Comparison of ENCODE assay signal across 7 cellular contexts in the genomic region with DNA sequence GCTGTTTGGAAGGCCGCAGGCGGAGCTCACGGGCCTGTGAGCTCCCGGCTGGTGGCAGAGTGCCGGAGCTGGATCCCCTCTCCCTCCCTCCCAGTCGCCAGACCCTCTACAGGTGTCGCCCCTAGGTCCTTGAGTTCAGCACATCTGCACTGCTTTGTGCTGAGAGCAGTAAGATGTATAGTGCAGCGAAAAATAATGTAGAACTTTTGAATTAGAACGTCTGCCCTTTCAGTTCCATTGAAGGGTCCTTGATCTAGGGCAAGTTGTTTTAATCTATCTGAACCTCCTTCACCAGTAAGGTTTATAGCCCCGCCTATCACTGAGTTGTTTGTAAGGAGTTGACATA. TPM values are rescaled to one million over a fixed set of nuclear protein-coding genes. Genes with fewer than 3 reads are reported as not detected.
DNase-seq lines count a peak whose midpoint lies in the region; ATAC-seq and TF ChIP-seq lines count a peak whose summit lies in the region.
"Had no signal": no experiment of that assay in that cellular context is flagged by ENCODE, and none has a peak within 500 bp of the region (broad histone marks: within the 10 kb centered on the region; RNA-seq: fewer than 3 reads in every experiment).

No MANE protein-coding gene starts in this region.

- H3K4me2 ChIP-seq in KMS-11 = peak overlapping the region; percentile 78

- H3K79me2 ChIP-seq in KMS-11 (ENCODE audit: insufficient read depth, low read depth) = peaks cover 33% of the 10 kb centered on the region; the same call in 1 of the 2 replicates

- no peak for TF ChIP-seq CTCF in KMS-11 (conservative IDR thresholded peaks at IDR 0.05; ENCODE audit: low read depth, low read length)

- ATAC-seq in esophagus mucosa = peak; percentile 56
- ATAC-seq in stimulated activated memory B cell treated with anti-CD40 and anti-IgM and Interleukin-4, amounts not matched to agents 10 μg/mL and 1 μg/mL and 100 μg/mL, for 72 hours = peak; percentile 77

- peak overlapping the region; percentile 88 for H3K9ac ChIP-seq in KMS-11

- H2AFZ ChIP-seq in KMS-11 (ENCODE audit: low read depth) = peak overlapping the region; percentile 34

- H3K36me3 Mint-ChIP-seq in stimulated activated memory B cell treated with anti-CD40 and anti-IgM and Interleukin-4, amounts not matched to agents 10 μg/mL and 1 μg/mL and 100 μg/mL, for 72 hours = peaks cover 23% of the 10 kb centered on the region

- peaks cover 37% of the 10 kb centered on the region for H3K4me1 Mint-ChIP-seq in stimulated activated memory B cell treated with anti-CD40 and anti-IgM and Interleukin-4, amounts not matched to agents 10 μg/mL and 1 μg/mL and 100 μg/mL, for 72 hours

- no peak overlapping the region for H3K4me3 ChIP-seq in KMS-11 (IDR thresholded peaks at IDR 0.05; ENCODE audit: insufficient read depth, low read depth, low read length)

- H3K27me3 ChIP-seq in KMS-11 (ENCODE audit: insufficient read depth, low read depth) = no peaks in the 10 kb centered on the region

- H3K27ac Mint-ChIP-seq in stimulated activated memory B cell treated with anti-CD40 and anti-IgM and Interleukin-4, amounts not matched to agents 10 μg/mL and 1 μg/mL and 100 μg/mL, for 72 hours = peak overlapping the region; percentile 95

- no peaks in the 10 kb centered on the region for H3K36me3 ChIP-seq in KMS-11 (ENCODE audit: insufficient read depth)

- no peaks in the 10 kb centered on the region for H4K20me1 ChIP-seq in KMS-11 (ENCODE audit: insufficient read depth)

- peak overlapping the region; percentile 87 for H3K4me3 Mint-ChIP-seq in stimulated activated memory B cell treated with anti-CD40 and anti-IgM and Interleukin-4, amounts not matched to agents 10 μg/mL and 1 μg/mL and 100 μg/mL, for 72 hours

- no peaks in the 10 kb centered on the region for H3K9me3 Mint-ChIP-seq in stimulated activated memory B cell treated with anti-CD40 and anti-IgM and Interleukin-4, amounts not matched to agents 10 μg/mL and 1 μg/mL and 100 μg/mL, for 72 hours

- DNase-seq in NCI-H2029 (lab: John Stamatoyannopoulos, UW) (peak; percentile 68), NCI-H2029 treated with DMSO at 0.1 percent for 48 hours (lab: John Stamatoyannopoulos, UW) (no peak), NCI-H2196 treated with DMSO at 0.1 percent for 48 hours (lab: John Stamatoyannopoulos, UW; ENCODE audit: unreplicated experiment) (no peak)

- H3K27me3 Mint-ChIP-seq in stimulated activated memory B cell treated with anti-CD40 and anti-IgM and Interleukin-4, amounts not matched to agents 10 μg/mL and 1 μg/mL and 100 μg/mL, for 72 hours = no peaks in the 10 kb centered on the region

- peak overlapping the region; percentile 60; the same call in 1 of the 2 replicates for H3K27ac ChIP-seq in KMS-11

- peaks cover 28% of the 10 kb centered on the region for H3K4me1 ChIP-seq in KMS-11 (ENCODE audit: low read depth, poor library complexity, severe bottlenecking)

RNA-seq across cellular contexts. Expression of a gene that starts 0.4 kb away (rescaled TPM):
- total RNA-seq in esophagus mucosa = 7.0 TPM

RNA-seq across cellular contexts. Expression of a gene that starts 0.5 kb away (rescaled TPM):
- total RNA-seq in esophagus mucosa = 13.3 TPM

RNA-seq across cellular contexts. Expression of a gene that starts 18.1 kb away (rescaled TPM):
- total RNA-seq in esophagus mucosa = not detected
- total RNA-seq: Daoy had no signal

RNA-seq across cellular contexts. Expression of a gene that starts 49.5 kb away (rescaled TPM):
- 1.4 TPM for total RNA-seq in esophagus mucosa
